ENCODE assay signal across 10 cellular contexts in the genomic region with DNA sequence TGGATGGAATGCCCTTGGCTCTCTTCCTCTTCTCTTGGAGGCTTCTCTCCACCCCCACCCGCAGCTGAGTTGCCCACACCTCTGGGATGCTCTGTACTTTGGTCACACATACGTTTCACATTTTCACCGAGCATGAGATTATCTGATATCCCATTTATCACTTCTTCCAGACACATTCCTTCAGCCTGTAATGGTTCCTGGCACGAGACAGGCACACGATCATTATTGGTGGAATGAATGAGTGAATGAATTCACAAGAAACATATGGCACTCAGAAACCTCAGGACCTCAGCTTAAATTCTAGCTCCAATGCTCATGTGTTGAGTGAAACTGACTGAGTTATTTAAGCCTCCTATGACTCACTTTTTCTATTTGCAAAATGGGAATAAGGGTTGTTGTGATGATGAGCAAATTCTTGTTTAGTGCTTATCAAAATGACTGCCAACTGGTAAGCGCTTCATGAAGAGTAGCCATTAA.
A peak's percentile ranks its signal among the peaks of the same experiment; 100 is the strongest.
DNase-seq lines count a peak whose midpoint lies in the region; TF ChIP-seq lines count a peak whose summit lies in the region.
"Had no signal": no experiment of that assay in that cellular context is flagged by ENCODE, and none has a peak within 500 bp of the region (broad histone marks: within the 10 kb centered on the region; RNA-seq: fewer than 3 reads in every experiment).

No MANE protein-coding gene starts in this region.

- H3K4me3 Mint-ChIP-seq in glutamatergic neuron (ENCODE audit: unreplicated experiment) (no peak overlapping the region), mesothelial cell of epicardium (no peak overlapping the region), progenitor cell of endocrine pancreas (ENCODE audit: low read depth) (no peak overlapping the region)

- H3K27ac Mint-ChIP-seq in glutamatergic neuron (ENCODE audit: unreplicated experiment) (no peak overlapping the region), mesothelial cell of epicardium (no peak overlapping the region), progenitor cell of endocrine pancreas (no peak overlapping the region)

- TF ChIP-seq CTCF in glutamatergic neuron (IDR thresholded peaks at IDR 0.05; ENCODE audit: partially characterized antibody, unreplicated experiment) (no peak), mesothelial cell of epicardium (IDR thresholded peaks at IDR 0.05; ENCODE audit: unreplicated experiment) (no peak), progenitor cell of endocrine pancreas (IDR thresholded peaks at IDR 0.05; ENCODE audit: unreplicated experiment) (no peak)

- H3K4me1 Mint-ChIP-seq in glutamatergic neuron (ENCODE audit: low read depth, unreplicated experiment) (no peaks in the 10 kb centered on the region), mesothelial cell of epicardium (peaks cover 23% of the 10 kb centered on the region), progenitor cell of endocrine pancreas (ENCODE audit: low read depth) (peaks cover 4% of the 10 kb centered on the region)

- H3K9me3 Mint-ChIP-seq in glutamatergic neuron (ENCODE audit: unreplicated experiment), result peaks cover 1% of the 10 kb centered on the region
- H3K9me3 Mint-ChIP-seq in mesothelial cell of epicardium, result no peaks in the 10 kb centered on the region
- no peaks in the 10 kb centered on the region for H3K9me3 Mint-ChIP-seq in progenitor cell of endocrine pancreas (ENCODE audit: low read depth)

- H3K36me3 Mint-ChIP-seq in glutamatergic neuron (ENCODE audit: unreplicated experiment) (no peaks in the 10 kb centered on the region), mesothelial cell of epicardium (no peaks in the 10 kb centered on the region), progenitor cell of endocrine pancreas (ENCODE audit: insufficient read depth) (no peaks in the 10 kb centered on the region)

- H3K27me3 Mint-ChIP-seq in glutamatergic neuron (ENCODE audit: unreplicated experiment) (peaks cover 2% of the 10 kb centered on the region), mesothelial cell of epicardium (ENCODE audit: low read depth) (no peaks in the 10 kb centered on the region), progenitor cell of endocrine pancreas (no peaks in the 10 kb centered on the region)

- DNase-seq in ELR (ENCODE audit: low read depth) (peak; percentile 80), HCEC 1CT (peak; percentile 93), OCI-M1 (lab: John Stamatoyannopoulos, UW) (peak; percentile 6), lung microvascular endothelial cell (ENCODE audit: low read depth in 2 of 2) (peak; percentile 35 to 37), glutamatergic neuron (no peak), mesothelial cell of epicardium (ENCODE audit: low spot score in 2 of 2, unreplicated experiment in 2 of 2) (no peak), progenitor cell of endocrine pancreas (ENCODE audit: low spot score, unreplicated experiment) (no peak), NK-92 (lab: John Stamatoyannopoulos, UW; ENCODE audit: unreplicated experiment) (no peak)
- DNase-seq: pancreas, tibial artery had no signal

Comparison
In these comparisons a context has a peak if more than half of its experiments do, and no peak if none do; other contexts are left out.
1. DNase-seq: peak in ELR (single experiment), HCEC 1CT (single experiment), OCI-M1 (single experiment) and lung microvascular endothelial cell (2 of 2); none in glutamatergic neuron (single experiment), mesothelial cell of epicardium (0 of 2), progenitor cell of endocrine pancreas (single experiment) and NK-92 (single experiment).